In genomic region chr20:57392130-57392445, GRCh38 we compare ENCODE assay signal across 8 cellular contexts. TPM values are rescaled to one million over a fixed set of nuclear protein-coding genes. Genes with fewer than 3 reads are reported as not detected.
DNase-seq lines count a peak whose midpoint lies in the region; ATAC-seq and TF ChIP-seq lines count a peak whose summit lies in the region.

No MANE protein-coding gene starts in this region.

- no peaks in the 10 kb centered on the region for H3K27me3 Mint-ChIP-seq in Calu3 (ENCODE audit: unreplicated experiment)

- peak overlapping the region; percentile 24 for H3K27ac Mint-ChIP-seq in Calu3 (ENCODE audit: unreplicated experiment)

- peak overlapping the region; percentile 90 for H3K27ac ChIP-seq in neutrophil

- H3K36me3 ChIP-seq in endocrine pancreas (ENCODE audit: control insufficient read depth, insufficient read depth, low read length): no peaks in the 10 kb centered on the region
- peaks cover 44% of the 10 kb centered on the region for H3K36me3 ChIP-seq in neutrophil

- H3K4me3 ChIP-seq in endocrine pancreas (ENCODE audit: control insufficient read depth, insufficient read depth, low read length) (peak overlapping the region; percentile 41), neutrophil (ENCODE audit: low read depth in 1 of 2, low read length in 1 of 2) (peak overlapping the region; percentile 71 to 90)

- H3K4me1 ChIP-seq in endocrine pancreas (ENCODE audit: control insufficient read depth, insufficient read depth, low read length) (no peaks in the 10 kb centered on the region), neutrophil (ENCODE audit: control insufficient read depth in 1 of 2, insufficient read depth in 1 of 2, low read depth in 1 of 2, low read length in 1 of 2) (peaks cover 73 to 74% of the 10 kb centered on the region in 2 experiments)

- peak overlapping the region; percentile 67 for H3K4me3 Mint-ChIP-seq in Calu3 (ENCODE audit: low read depth, unreplicated experiment)

- DNase-seq in Calu3 (no peak), NAMALWA (ENCODE audit: low spot score) (peak; percentile 55), dermis blood vessel endothelial cell (no peak), SKM-1 (lab: John Stamatoyannopoulos, UW; ENCODE audit: unreplicated experiment) (no peak)
- DNase-seq in activated CD4-positive, alpha-beta T cell treated with anti-CD3 and anti-CD28 coated beads for 1 hour: no peak

- H3K27me3 ChIP-seq in endocrine pancreas (ENCODE audit: control insufficient read depth, insufficient read depth, low read length) (no peaks in the 10 kb centered on the region), neutrophil (no peaks in the 10 kb centered on the region)

- CTCF ChIA-PET in Calu3 (lab: Charles Lee): interaction anchor here (0.5 to 2.3 kb wide), 6 partner anchors 25 to 1475 kb away, joined by 3 to 11 read pairs (median 4); no protein-coding TSS in a partner anchor

- no peak for ATAC-seq in HG03045 (IDR thresholded peaks at IDR 0.05; ENCODE audit: unreplicated experiment)

- H3K9me3 ChIP-seq in endocrine pancreas (ENCODE audit: control insufficient read depth, low read length): no peaks in the 10 kb centered on the region
- H3K9me3 ChIP-seq in neutrophil: no peaks in the 10 kb centered on the region

- no peaks in the 10 kb centered on the region for H3K4me1 Mint-ChIP-seq in Calu3 (ENCODE audit: low read depth, unreplicated experiment)

- H3K9ac ChIP-seq in endocrine pancreas (ENCODE audit: control insufficient read depth, insufficient read depth, low read length): peak overlapping the region; percentile 38

- TF ChIP-seq CTCF in Calu3 (IDR thresholded peaks at IDR 0.05; ENCODE audit: unreplicated experiment) (no peak), neutrophil (IDR thresholded peaks at IDR 0.05) (no peak)

- intact Hi-C loops in Calu3 (cut with micrococcal nuclease; ENCODE audit: unreplicated experiment): no loop called here

- BruUV-seq in Calu3 (replicated peaks; lab: Mats Ljungman, UMichigan): no TSS peak

- H3K36me3 Mint-ChIP-seq in Calu3 (ENCODE audit: insufficient read depth, unreplicated experiment): peaks cover 55% of the 10 kb centered on the region

- H3K9me3 Mint-ChIP-seq in Calu3 (ENCODE audit: low read depth, unreplicated experiment): no peaks in the 10 kb centered on the region

RNA-seq across cellular contexts. Expression of gene RBM38, which starts 0.9 kb away (rescaled TPM):
- 29.5 and 32.0 TPM in 2 replicates for total RNA-seq in Calu3 (2022)
- 13.8 and 21.6 TPM in 2 replicates for total RNA-seq in dermis blood vessel endothelial cell

RNA-seq across cellular contexts. Expression of gene RAE1, which starts 41.0 kb away (rescaled TPM):
- total RNA-seq in Calu3 (2022) (59.5 and 64.1 TPM in 2 replicates), dermis blood vessel endothelial cell (41.4 and 56.3 TPM in 2 replicates)
